Comparison of ENCODE assay signal across 1 cellular context in the genomic region with DNA sequence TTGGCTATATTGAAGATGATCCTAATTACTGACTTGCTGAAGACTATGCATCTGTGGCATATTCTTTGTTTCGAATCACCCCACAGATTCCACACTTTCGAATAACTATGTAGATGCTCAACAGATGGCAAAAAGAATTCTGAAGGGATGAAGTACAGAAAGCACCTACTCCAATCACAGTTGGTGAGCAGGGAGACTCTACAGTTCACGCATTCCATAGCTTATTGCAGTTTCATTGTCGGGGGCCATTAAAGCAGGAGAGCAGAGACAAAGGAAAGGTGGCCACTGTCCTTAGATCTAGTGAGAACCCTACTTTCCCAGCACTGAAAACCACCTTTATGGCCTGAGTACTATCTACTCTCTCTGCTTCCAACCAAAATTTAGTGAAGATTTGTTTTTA.
TF ChIP-seq lines count a peak whose summit lies in the region.

No MANE protein-coding gene starts in this region.

TF ChIP-seq in GM23338, 12 proteins besides CTCF, POLR2A, EP300 and RAD21:
- TF ChIP-seq, protein P1, sequence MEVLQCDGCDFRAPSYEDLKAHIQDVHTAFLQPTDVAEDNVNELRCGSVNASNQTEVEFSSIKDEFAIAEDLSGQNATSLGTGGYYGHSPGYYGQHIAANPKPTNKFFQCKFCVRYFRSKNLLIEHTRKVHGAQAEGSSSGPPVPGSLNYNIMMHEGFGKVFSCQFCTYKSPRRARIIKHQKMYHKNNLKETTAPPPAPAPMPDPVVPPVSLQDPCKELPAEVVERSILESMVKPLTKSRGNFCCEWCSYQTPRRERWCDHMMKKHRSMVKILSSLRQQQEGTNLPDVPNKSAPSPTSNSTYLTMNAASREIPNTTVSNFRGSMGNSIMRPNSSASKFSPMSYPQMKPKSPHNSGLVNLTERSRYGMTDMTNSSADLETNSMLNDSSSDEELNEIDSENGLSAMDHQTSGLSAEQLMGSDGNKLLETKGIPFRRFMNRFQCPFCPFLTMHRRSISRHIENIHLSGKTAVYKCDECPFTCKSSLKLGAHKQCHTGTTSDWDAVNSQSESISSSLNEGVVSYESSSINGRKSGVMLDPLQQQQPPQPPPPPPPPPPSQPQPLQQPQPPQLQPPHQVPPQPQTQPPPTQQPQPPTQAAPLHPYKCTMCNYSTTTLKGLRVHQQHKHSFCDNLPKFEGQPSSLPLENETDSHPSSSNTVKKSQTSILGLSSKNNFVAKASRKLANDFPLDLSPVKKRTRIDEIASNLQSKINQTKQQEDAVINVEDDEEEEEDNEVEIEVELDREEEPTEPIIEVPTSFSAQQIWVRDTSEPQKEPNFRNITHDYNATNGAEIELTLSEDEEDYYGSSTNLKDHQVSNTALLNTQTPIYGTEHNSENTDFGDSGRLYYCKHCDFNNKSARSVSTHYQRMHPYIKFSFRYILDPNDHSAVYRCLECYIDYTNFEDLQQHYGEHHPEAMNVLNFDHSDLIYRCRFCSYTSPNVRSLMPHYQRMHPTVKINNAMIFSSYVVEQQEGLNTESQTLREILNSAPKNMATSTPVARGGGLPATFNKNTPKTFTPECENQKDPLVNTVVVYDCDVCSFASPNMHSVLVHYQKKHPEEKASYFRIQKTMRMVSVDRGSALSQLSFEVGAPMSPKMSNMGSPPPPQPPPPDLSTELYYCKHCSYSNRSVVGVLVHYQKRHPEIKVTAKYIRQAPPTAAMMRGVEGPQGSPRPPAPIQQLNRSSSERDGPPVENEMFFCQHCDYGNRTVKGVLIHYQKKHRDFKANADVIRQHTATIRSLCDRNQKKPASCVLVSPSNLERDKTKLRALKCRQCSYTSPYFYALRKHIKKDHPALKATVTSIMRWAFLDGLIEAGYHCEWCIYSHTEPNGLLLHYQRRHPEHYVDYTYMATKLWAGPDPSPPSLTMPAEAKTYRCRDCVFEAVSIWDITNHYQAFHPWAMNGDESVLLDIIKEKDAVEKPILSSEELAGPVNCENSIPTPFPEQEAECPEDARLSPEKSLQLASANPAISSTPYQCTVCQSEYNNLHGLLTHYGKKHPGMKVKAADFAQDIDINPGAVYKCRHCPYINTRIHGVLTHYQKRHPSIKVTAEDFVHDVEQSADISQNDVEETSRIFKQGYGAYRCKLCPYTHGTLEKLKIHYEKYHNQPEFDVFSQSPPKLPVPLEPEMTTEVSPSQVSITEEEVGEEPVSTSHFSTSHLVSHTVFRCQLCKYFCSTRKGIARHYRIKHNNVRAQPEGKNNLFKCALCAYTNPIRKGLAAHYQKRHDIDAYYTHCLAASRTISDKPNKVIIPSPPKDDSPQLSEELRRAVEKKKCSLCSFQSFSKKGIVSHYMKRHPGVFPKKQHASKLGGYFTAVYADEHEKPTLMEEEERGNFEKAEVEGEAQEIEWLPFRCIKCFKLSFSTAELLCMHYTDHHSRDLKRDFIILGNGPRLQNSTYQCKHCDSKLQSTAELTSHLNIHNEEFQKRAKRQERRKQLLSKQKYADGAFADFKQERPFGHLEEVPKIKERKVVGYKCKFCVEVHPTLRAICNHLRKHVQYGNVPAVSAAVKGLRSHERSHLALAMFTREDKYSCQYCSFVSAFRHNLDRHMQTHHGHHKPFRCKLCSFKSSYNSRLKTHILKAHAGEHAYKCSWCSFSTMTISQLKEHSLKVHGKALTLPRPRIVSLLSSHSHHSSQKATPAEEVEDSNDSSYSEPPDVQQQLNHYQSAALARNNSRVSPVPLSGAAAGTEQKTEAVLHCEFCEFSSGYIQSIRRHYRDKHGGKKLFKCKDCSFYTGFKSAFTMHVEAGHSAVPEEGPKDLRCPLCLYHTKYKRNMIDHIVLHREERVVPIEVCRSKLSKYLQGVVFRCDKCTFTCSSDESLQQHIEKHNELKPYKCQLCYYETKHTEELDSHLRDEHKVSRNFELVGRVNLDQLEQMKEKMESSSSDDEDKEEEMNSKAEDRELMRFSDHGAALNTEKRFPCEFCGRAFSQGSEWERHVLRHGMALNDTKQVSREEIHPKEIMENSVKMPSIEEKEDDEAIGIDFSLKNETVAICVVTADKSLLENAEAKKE (CRISPR knock-in tag; IDR thresholded peaks at IDR 0.05): peak; percentile 63; the same call in 1 of the 2 replicates
- no peak for TF ChIP-seq EZH2 (IDR thresholded peaks at IDR 0.05; ENCODE audit: low read depth, unreplicated experiment)
TF ChIP-seq in GM23338: peak in this region for 1.
